ENCODE assay signal across 8 cellular contexts in genomic region chr12:47828967-47829482, GRCh38. TPM values are rescaled to one million over a fixed set of nuclear protein-coding genes. Genes with fewer than 3 reads are reported as not detected.
DNase-seq lines count a peak whose midpoint lies in the region; ATAC-seq lines count a peak whose summit lies in the region.

No MANE protein-coding gene starts in this region.

- no peaks in the 10 kb centered on the region for H3K9me3 ChIP-seq in effector memory CD4-positive, alpha-beta T cell (ENCODE audit: control insufficient read depth, low read length)

- H3K4me3 ChIP-seq in effector memory CD4-positive, alpha-beta T cell (ENCODE audit: insufficient read depth, low read depth, low read length, poor library complexity, severe bottlenecking), result no peak overlapping the region

- DNase-seq in Daoy (ENCODE audit: low read depth) (peak; percentile 92), OCI-M2 (lab: John Stamatoyannopoulos, UW; ENCODE audit: unreplicated experiment) (peak; percentile 54), myocyte (ENCODE audit: low read depth) (peak; percentile 53), cortex of kidney (lab: John Stamatoyannopoulos, UW) (no peak), NCI-H146 treated with DMSO at 0.1 percent for 48 hours (lab: John Stamatoyannopoulos, UW; ENCODE audit: unreplicated experiment) (no peak)
- no peak for DNase-seq in effector memory CD4-positive, alpha-beta T cell

- no peaks in the 10 kb centered on the region for H3K27me3 ChIP-seq in effector memory CD4-positive, alpha-beta T cell (replicated peaks; ENCODE audit: control insufficient read depth, insufficient read depth, low read length, poor library complexity, severe bottlenecking)

- ATAC-seq in GM19397 (IDR thresholded peaks at IDR 0.05; ENCODE audit: unreplicated experiment) (no peak), GM18498 (IDR thresholded peaks at IDR 0.05; ENCODE audit: unreplicated experiment) (no peak)

- H3K4me1 ChIP-seq in effector memory CD4-positive, alpha-beta T cell (ENCODE audit: control insufficient read depth, insufficient read depth, low read length, poor library complexity, severe bottlenecking), result peaks cover 78% of the 10 kb centered on the region

- H3K36me3 ChIP-seq in effector memory CD4-positive, alpha-beta T cell (ENCODE audit: control insufficient read depth, insufficient read depth, low read length), result no peaks in the 10 kb centered on the region

- H3K27ac ChIP-seq in effector memory CD4-positive, alpha-beta T cell (ENCODE audit: insufficient read depth, low read length, poor library complexity, severe bottlenecking), result peak overlapping the region; percentile 36

RNA-seq across cellular contexts. Expression of gene HDAC7, which starts 9.3 kb away (rescaled TPM):
- 19.3 and 20.6 TPM in 2 replicates for total RNA-seq in Daoy (2014; rRNA removed; shearing (Covaris generic))
- 13.8 and 22.6 TPM in 2 replicates for total RNA-seq in myocyte
- 52.6 TPM for polyA plus RNA-seq in myocyte (2012)

RNA-seq across cellular contexts. Expression of gene SLC48A1, which starts 56.0 kb away (rescaled TPM):
- 2.3 and 4.6 TPM in 2 replicates for total RNA-seq in Daoy (2014; rRNA removed; shearing (Covaris generic))
- 4.0 and 7.5 TPM in 2 replicates for total RNA-seq in myocyte
- polyA plus RNA-seq in myocyte (2012), result 52.2 TPM

Comparison
In these comparisons a context has a peak if more than half of its experiments do, and no peak if none do; other contexts are left out.
1. DNase-seq: peak in Daoy (single experiment), OCI-M2 (single experiment) and myocyte (single experiment); none in effector memory CD4-positive, alpha-beta T cell (0 of 3), cortex of kidney (single experiment) and NCI-H146 treated with DMSO at 0.1 percent for 48 hours (single experiment).